9 cellular contexts compared by ENCODE assay signal in the genomic region with DNA sequence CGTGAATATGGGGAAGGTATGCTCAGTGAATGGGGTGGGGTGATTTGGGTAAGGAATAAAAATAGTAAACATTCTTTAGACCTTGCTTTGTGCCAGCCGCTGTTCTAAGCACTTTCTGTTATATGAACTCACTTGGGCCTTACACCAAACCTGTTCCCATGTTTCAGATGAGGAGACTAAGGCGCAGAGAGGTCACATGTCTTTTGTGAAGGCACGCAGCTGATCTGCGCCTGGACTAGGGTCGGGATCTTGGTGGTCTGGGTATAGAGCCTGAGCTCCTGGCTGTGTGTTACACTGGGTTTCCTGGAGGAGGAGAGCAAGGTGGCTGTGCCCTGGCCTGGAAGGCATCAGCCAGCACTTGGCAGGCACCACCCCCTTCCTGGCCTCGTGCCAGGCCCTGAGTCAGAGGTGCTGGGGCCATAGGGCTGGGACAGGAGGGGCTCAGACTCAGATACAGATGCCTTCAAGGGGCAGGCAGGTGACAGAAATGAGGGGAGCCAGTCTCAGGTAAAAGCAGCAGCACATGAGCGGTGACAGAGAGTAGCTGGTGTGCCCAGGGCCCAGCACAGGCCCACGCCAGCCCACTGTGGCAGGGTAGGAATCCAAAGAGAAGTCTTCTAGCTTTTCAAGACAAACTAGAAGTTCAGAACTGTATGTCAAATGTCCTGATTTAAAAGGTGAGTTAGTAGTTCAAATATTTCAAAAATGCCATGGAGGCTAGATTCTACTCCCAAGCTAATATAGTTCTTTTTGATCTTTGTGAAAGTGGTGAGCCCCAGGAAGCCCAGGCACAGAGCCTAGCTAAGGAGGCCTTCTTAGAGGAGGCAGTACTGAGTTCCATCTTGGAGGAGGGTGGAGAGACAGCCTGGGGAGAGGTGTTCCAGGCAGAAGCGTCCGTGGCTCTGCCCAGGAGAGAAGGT.
DNase-seq lines count a peak whose midpoint lies in the region; ATAC-seq and TF ChIP-seq lines count a peak whose summit lies in the region.
"Had no signal": no experiment of that assay in that cellular context is flagged by ENCODE, and none has a peak within 500 bp of the region (broad histone marks: within the 10 kb centered on the region; RNA-seq: fewer than 3 reads in every experiment).

No MANE protein-coding gene starts in this region.

- TF ChIP-seq CTCF in right lobe of liver (IDR thresholded peaks at IDR 0.05), result no peak

- H3K4me3 ChIP-seq in right lobe of liver, result no peak overlapping the region
- H3K4me3 ChIP-seq: BLaER1 had no signal

- no peaks in the 10 kb centered on the region for H3K9me3 ChIP-seq in right lobe of liver
- H3K9me3 ChIP-seq: BLaER1 had no signal

- ATAC-seq in right lobe of liver (peak in 2 of 4 donors; percentile 30 to 31), HG02981 (IDR thresholded peaks at IDR 0.05; ENCODE audit: unreplicated experiment) (no peak), HG02610 (IDR thresholded peaks at IDR 0.05; ENCODE audit: unreplicated experiment) (no peak)
- ATAC-seq in stimulated activated naive CD8-positive, alpha-beta T cell treated with anti-CD3 and anti-CD28 coated beads, Interleukin-15, amount 100 ng/mL, for 72 hours, result peak; percentile 37

- DNase-seq in NCI-H748 (lab: John Stamatoyannopoulos, UW; ENCODE audit: unreplicated experiment) (peak; percentile 33), NCI-H748 treated with DMSO at 0.1 percent for 48 hours (lab: John Stamatoyannopoulos, UW) (no peak), OCI-M1 (lab: John Stamatoyannopoulos, UW) (peak; percentile 55), astrocyte of the hippocampus (ENCODE audit: low read depth, low spot score) (peak; percentile 91), right lobe of liver (peak in 2 of 3 donors; percentile 62 to 72)
- DNase-seq in stimulated activated naive CD8-positive, alpha-beta T cell treated with anti-CD3 and anti-CD28 coated beads, Interleukin-15, amount 100 ng/mL, for 72 hours, result peak in 1 of 2 donors; percentile 12

- H3K27me3 Mint-ChIP-seq in stimulated activated naive CD8-positive, alpha-beta T cell treated with anti-CD3 and anti-CD28 coated beads, Interleukin-15, amount 100 ng/mL, for 72 hours, result no peaks in the 10 kb centered on the region

- H3K27me3 ChIP-seq in right lobe of liver, result no peaks in the 10 kb centered on the region
- H3K27me3 ChIP-seq: BLaER1 had no signal

- no peaks in the 10 kb centered on the region for H3K9me3 Mint-ChIP-seq in stimulated activated naive CD8-positive, alpha-beta T cell treated with anti-CD3 and anti-CD28 coated beads, Interleukin-15, amount 100 ng/mL, for 72 hours

- peak overlapping the region; percentile 63 to 69 for H3K27ac Mint-ChIP-seq in stimulated activated naive CD8-positive, alpha-beta T cell treated with anti-CD3 and anti-CD28 coated beads, Interleukin-15, amount 100 ng/mL, for 72 hours

- peaks cover 20% of the 10 kb centered on the region for H3K4me1 Mint-ChIP-seq in stimulated activated naive CD8-positive, alpha-beta T cell treated with anti-CD3 and anti-CD28 coated beads, Interleukin-15, amount 100 ng/mL, for 72 hours

- intact Hi-C loops in right lobe of liver (cut with DNase I), result loop anchor here in 1 of 2 donors (10.0 kb wide), 1 partner anchor 219 kb away; no protein-coding TSS in a partner anchor

- no peak for TF ChIP-seq POLR2A in right lobe of liver (IDR thresholded peaks at IDR 0.05)

- H3K36me3 ChIP-seq in right lobe of liver, result no peaks in the 10 kb centered on the region

- H3K4me3 Mint-ChIP-seq in stimulated activated naive CD8-positive, alpha-beta T cell treated with anti-CD3 and anti-CD28 coated beads, Interleukin-15, amount 100 ng/mL, for 72 hours, result no peak overlapping the region

- H3K4me1 ChIP-seq in right lobe of liver, result peaks cover 0 to 49% (median 22%) of the 10 kb centered on the region in 4 donors

- WGBS in right lobe of liver (ENCODE audit: insufficient coverage, low coverage, low lambda C conversion rate, missing lambda C conversion rate), result 87% methylated on average over 6 of the region's 11 CpGs

- H3K27ac ChIP-seq in right lobe of liver, result no peak overlapping the region
- H3K27ac ChIP-seq: BLaER1 had no signal
